8 cellular contexts compared by ENCODE assay signal in genomic region chr1:119275145-119275929, GRCh38.
A peak's percentile ranks its signal among the peaks of the same experiment; 100 is the strongest.
DNase-seq lines count a peak whose midpoint lies in the region; ATAC-seq and FAIRE-seq lines count a peak whose summit lies in the region.

No MANE protein-coding gene starts in this region.

- FAIRE-seq in RCC 7860 (lab: Jason Lieb, UNC) = peak; percentile 66

- peak; percentile 52 for DNase-seq in CD1c-positive myeloid dendritic cell (ENCODE audit: extremely low spot score)
- DNase-seq in HuH-7 (ENCODE audit: low spot score) = peak; percentile 37
- DNase-seq in RCC 7860 (ENCODE audit: low spot score) = peak; percentile 56
- DNase-seq in amniotic stem cell (lab: John Stamatoyannopoulos, UW) = peak; percentile 77
- peak; percentile 66 for DNase-seq in iPS-NIHi11 (ENCODE audit: low spot score)
- peak in 2 of 3 experiments; percentile 8 to 16 for DNase-seq in stimulated activated CD4-positive, alpha-beta T cell treated with anti-CD3 and anti-CD28 coated beads, TNF-alpha, amount 100 ng/mL, for 24 hours (ENCODE audit: low read depth in 3 of 3)
- DNase-seq in ecto neural progenitor cell (ENCODE audit: low spot score) = no peak

- peak; percentile 79 for ATAC-seq in GM18861 (IDR thresholded peaks at IDR 0.05; ENCODE audit: unreplicated experiment)
